ENCODE assay signal across 11 cellular contexts in the genomic region with DNA sequence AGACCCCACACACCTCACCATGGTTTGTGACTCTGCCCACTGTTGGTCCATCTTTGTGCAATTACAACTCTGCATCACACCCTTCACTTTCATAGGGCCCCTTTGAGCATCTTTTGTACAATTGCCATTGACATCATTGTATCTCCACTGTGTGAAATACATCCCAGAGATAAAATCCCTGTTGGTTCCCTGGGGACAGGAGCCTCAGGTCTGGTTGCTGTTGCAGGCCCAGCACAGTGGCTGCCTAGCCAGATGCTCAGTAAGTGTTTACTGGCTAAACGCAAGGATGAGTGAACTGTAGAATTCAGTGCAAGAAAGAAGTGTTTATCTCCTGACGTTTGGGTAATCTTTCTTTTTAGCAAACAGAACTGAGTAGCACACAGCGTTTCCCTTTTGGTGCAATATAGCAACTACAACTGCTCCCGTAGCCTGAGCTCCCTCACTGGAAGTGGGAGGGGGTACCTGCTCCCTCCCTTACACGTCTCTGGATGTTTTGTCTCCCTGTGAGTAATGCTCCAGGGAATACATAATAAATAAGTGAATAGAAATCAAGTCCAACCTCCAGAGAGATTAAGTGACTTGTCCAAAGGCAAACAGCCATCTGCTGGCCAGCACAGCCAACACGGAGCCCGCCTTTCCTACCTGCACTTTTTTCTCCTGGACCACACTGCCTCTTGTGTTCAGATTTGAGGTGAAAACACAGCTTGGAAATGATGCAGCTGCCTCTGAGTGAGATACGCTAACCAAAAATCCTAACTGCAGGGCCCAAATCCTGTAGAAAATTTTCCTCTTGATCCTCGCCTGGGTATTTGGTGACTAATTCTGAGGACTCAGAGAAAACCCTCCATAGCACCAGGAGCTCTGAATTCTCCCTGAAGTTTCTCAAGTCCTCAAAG. TPM values are rescaled to one million over a fixed set of nuclear protein-coding genes. Genes with fewer than 3 reads are reported as not detected.
DNase-seq lines count a peak whose midpoint lies in the region; ATAC-seq and TF ChIP-seq lines count a peak whose summit lies in the region.
"Had no signal": no experiment of that assay in that cellular context is flagged by ENCODE, and none has a peak within 500 bp of the region (broad histone marks: within the 10 kb centered on the region; RNA-seq: fewer than 3 reads in every experiment).

No MANE protein-coding gene starts in this region.

- no peak overlapping the region for H3K23ac ChIP-seq in H9 (ENCODE audit: insufficient read length, low read depth, low read length)

- no peak overlapping the region for H2AK5ac ChIP-seq in H9 (ENCODE audit: insufficient read length, low read length)

- no peaks in the 10 kb centered on the region for H3K23me2 ChIP-seq in H9 (ENCODE audit: insufficient read length, low read depth, low read length, poor library complexity, severe bottlenecking)

- TF ChIP-seq POLR2A in Peyer's patch (IDR thresholded peaks at IDR 0.05) (no peak), gastroesophageal sphincter (IDR thresholded peaks at IDR 0.05) (no peak), gastrocnemius medialis (IDR thresholded peaks at IDR 0.05) (no peak), prostate gland (IDR thresholded peaks at IDR 0.05) (no peak)

- no peaks in the 10 kb centered on the region for H3K79me2 ChIP-seq in H9 (ENCODE audit: insufficient read depth, low read length)

- peaks cover 2% of the 10 kb centered on the region for H3K27me3 Mint-ChIP-seq in H9 (ENCODE audit: low read depth)

- H3K36me3 Mint-ChIP-seq in H9 (ENCODE audit: insufficient read depth in 1 of 3, low read depth in 3 of 3), result no peaks in the 10 kb centered on the region

- no peak overlapping the region for H4K91ac ChIP-seq in H9 (ENCODE audit: insufficient read length, low read depth, low read length)

- no peak overlapping the region for H3K4me2 ChIP-seq in H9 (ENCODE audit: insufficient read depth, insufficient read length, low read length)

- DNase-seq in H9, result peak; percentile 46
- DNase-seq in Peyer's patch, result no peak
- DNase-seq in gastrocnemius medialis, result no peak
- DNase-seq in prostate gland (ENCODE audit: low spot score), result no peak
- no peak for DNase-seq in HuH-7 (ENCODE audit: low spot score)
- DNase-seq: effector CD4-positive, alpha-beta T cell; NCI-H774 had no signal

- no peak overlapping the region for H2BK20ac ChIP-seq in H9 (ENCODE audit: low read depth, low read length, poor library complexity, severe bottlenecking)

- H3K9ac ChIP-seq in H9 (ENCODE audit: extremely low read depth, insufficient read length, low read length), result no peak overlapping the region

- H3K79me1 ChIP-seq in H9 (ENCODE audit: insufficient read depth, low read depth, low read length, poor library complexity, severe bottlenecking), result no peaks in the 10 kb centered on the region

- no peak overlapping the region for H2AFZ ChIP-seq in H9 (ENCODE audit: low read length)

- H3K36me3 ChIP-seq in Peyer's patch (no peaks in the 10 kb centered on the region), gastroesophageal sphincter (no peaks in the 10 kb centered on the region), gastrocnemius medialis (no peaks in the 10 kb centered on the region), prostate gland (no peaks in the 10 kb centered on the region)

- no peak overlapping the region for H2BK15ac ChIP-seq in H9 (ENCODE audit: low read depth, low read length)

- no peak overlapping the region for H4K5ac ChIP-seq in H9 (ENCODE audit: insufficient read length, low read depth, low read length)

- in situ Hi-C loops in gastrocnemius medialis (cut with MboI; ENCODE audit: low sequenced_read_pairs in 4 of 4), result no loop called here

- no peak overlapping the region for H3K14ac ChIP-seq in H9 (ENCODE audit: insufficient read depth, low read length)

- H3K4me3 ChIP-seq in Peyer's patch, result no peak overlapping the region
- H3K4me3 ChIP-seq in gastroesophageal sphincter, result no peak overlapping the region
- no peak overlapping the region for H3K4me3 ChIP-seq in gastrocnemius medialis
- no peak overlapping the region for H3K4me3 ChIP-seq in prostate gland

- no peak overlapping the region for H3K18ac ChIP-seq in H9 (ENCODE audit: insufficient read length, low read depth, low read length)

- no peak overlapping the region for H3K4me3 Mint-ChIP-seq in H9
- H3K4me3 Mint-ChIP-seq: activated T-helper 17 cell treated with anti-CD3 and anti-CD28 coated beads, Interleukin-2, amount 50 U/mL, for 72 hours had no signal

- WGBS in H9 (ENCODE audit: extremely low coverage, insufficient read length, low lambda C conversion rate), result no CpG with 5 or more reads among the region's 9 CpGs
- 37 to 75% methylated on average over 5 to 9 of the region's 9 CpGs for WGBS in gastroesophageal sphincter (ENCODE audit: low coverage in 1 of 2), 2 donors
- WGBS in prostate gland, result 70% methylated on average over 9 of the region's 9 CpGs

- H4K8ac ChIP-seq in H9 (replicated peaks; ENCODE audit: insufficient read length, low read depth, low read length), result no peak overlapping the region

- H2BK12ac ChIP-seq in H9 (ENCODE audit: insufficient read length, low read depth, low read length), result no peak overlapping the region

- H2BK120ac ChIP-seq in H9 (ENCODE audit: low read depth, low read length, poor library complexity, severe bottlenecking), result no peak overlapping the region

- intact Hi-C loops in gastrocnemius medialis (cut with DNase I; ENCODE audit: low total_unique reads) (no loop called here), prostate gland (cut with DNase I) (no loop called here)

- no peak overlapping the region for H2BK5ac ChIP-seq in H9 (ENCODE audit: insufficient read length, low read length)

- TF ChIP-seq CTCF in H9 (conservative IDR thresholded peaks at IDR 0.05) (no peak; the same call in 1 of the 3 replicates), Peyer's patch (IDR thresholded peaks at IDR 0.05) (no peak), gastroesophageal sphincter (IDR thresholded peaks at IDR 0.05) (no peak), gastrocnemius medialis (IDR thresholded peaks at IDR 0.05 in 4 of 5, conservative IDR thresholded peaks at IDR 0.05 in 1 of 5) (no peak), prostate gland (IDR thresholded peaks at IDR 0.05) (no peak)

- no peak overlapping the region for H3K4ac ChIP-seq in H9 (ENCODE audit: low read depth, low read length)

- no peaks in the 10 kb centered on the region for H3K4me1 ChIP-seq in H9 (ENCODE audit: insufficient read depth, low read length)
- H3K4me1 ChIP-seq in Peyer's patch, result peaks cover 0 to 17% (median 0%) of the 10 kb centered on the region in 4 donors
- H3K4me1 ChIP-seq in gastroesophageal sphincter, result peaks cover 0 to 22% (median 3%) of the 10 kb centered on the region in 3 donors
- peaks cover 0 to 12% of the 10 kb centered on the region in 2 donors for H3K4me1 ChIP-seq in gastrocnemius medialis
- no peaks in the 10 kb centered on the region for H3K4me1 ChIP-seq in prostate gland (replicated peaks)

- peak overlapping the region in 2 of 3 experiments; percentile 22 to 76; a peak in 3 of 7 replicates for H3K27ac Mint-ChIP-seq in H9
- H3K27ac Mint-ChIP-seq: activated T-helper 17 cell treated with anti-CD3 and anti-CD28 coated beads, Interleukin-2, amount 50 U/mL, for 72 hours had no signal

- H3K9me3 Mint-ChIP-seq in H9, result no peaks in the 10 kb centered on the region
- H3K9me3 Mint-ChIP-seq: activated T-helper 17 cell treated with anti-CD3 and anti-CD28 coated beads, Interleukin-2, amount 50 U/mL, for 72 hours had no signal

- H4K20me1 ChIP-seq in H9 (ENCODE audit: control insufficient read depth, insufficient read depth, insufficient read length), result no peaks in the 10 kb centered on the region

- no peak overlapping the region for H3K27ac ChIP-seq in H9 (ENCODE audit: insufficient read length, low read depth, low read length)
- peak overlapping the region; percentile 16 to 50 (median 38) for H3K27ac ChIP-seq in Peyer's patch
- peak overlapping the region in 3 of 4 donors; percentile 58 to 63 (median 59) for H3K27ac ChIP-seq in gastroesophageal sphincter
- peak overlapping the region; percentile 30 to 63 (median 42) for H3K27ac ChIP-seq in gastrocnemius medialis
- no peak overlapping the region for H3K27ac ChIP-seq in prostate gland

- no peak overlapping the region for H3K56ac ChIP-seq in H9 (ENCODE audit: insufficient read length, low read depth, low read length)

- peaks cover 8 to 12% of the 10 kb centered on the region in 2 experiments for H3K4me1 Mint-ChIP-seq in H9
- H3K4me1 Mint-ChIP-seq: activated T-helper 17 cell treated with anti-CD3 and anti-CD28 coated beads, Interleukin-2, amount 50 U/mL, for 72 hours had no signal

- H3K27me3 ChIP-seq in H9 (ENCODE audit: insufficient read depth, low read length), result no peaks in the 10 kb centered on the region
- no peaks in the 10 kb centered on the region for H3K27me3 ChIP-seq in Peyer's patch
- no peaks in the 10 kb centered on the region for H3K27me3 ChIP-seq in gastroesophageal sphincter
- no peaks in the 10 kb centered on the region for H3K27me3 ChIP-seq in gastrocnemius medialis
- no peaks in the 10 kb centered on the region for H3K27me3 ChIP-seq in prostate gland (replicated peaks; ENCODE audit: insufficient read depth)

- ATAC-seq in gastroesophageal sphincter, result peak; percentile 31
- ATAC-seq in gastrocnemius medialis, result no peak
- no peak for ATAC-seq in HG03460 (IDR thresholded peaks at IDR 0.05; ENCODE audit: unreplicated experiment)
- ATAC-seq in HG02981 (IDR thresholded peaks at IDR 0.05; ENCODE audit: unreplicated experiment), result no peak
- ATAC-seq: activated T-helper 17 cell treated with anti-CD3 and anti-CD28 coated beads, Interleukin-2, amount 50 U/mL, for 72 hours had no signal

- TF ChIP-seq EP300 in gastroesophageal sphincter (IDR thresholded peaks at IDR 0.05), result no peak

- H3T11ph ChIP-seq in H9 (ENCODE audit: low read length), result no peak overlapping the region

- H3K9me3 ChIP-seq in H9 (ENCODE audit: control insufficient read depth, low read depth, low read length), result no peaks in the 10 kb centered on the region
- no peaks in the 10 kb centered on the region for H3K9me3 ChIP-seq in Peyer's patch
- H3K9me3 ChIP-seq in gastroesophageal sphincter, result no peaks in the 10 kb centered on the region
- H3K9me3 ChIP-seq in gastrocnemius medialis, result no peaks in the 10 kb centered on the region
- H3K9me3 ChIP-seq in prostate gland, result no peaks in the 10 kb centered on the region

RNA-seq across cellular contexts. Expression of a gene that starts 27.4 kb away (rescaled TPM):
- 2.3 and 3.0 TPM in 2 replicates for total RNA-seq in H9 (2021)
- total RNA-seq in Peyer's patch, result 10 to 100 TPM in 2 of 4 donors, 1 to 10 TPM in 2; 4.4 to 47.9 (median 11.6) TPM
- 10 to 100 TPM in 1 of 4 donors, 1 to 10 TPM in 3; 3.7 to 16.2 (median 6.7) TPM for total RNA-seq in gastroesophageal sphincter
- total RNA-seq in gastrocnemius medialis, result 1 to 10 TPM in 2 of 4 donors, under 1 TPM in 2; 0.15 to 2.7 (median 1.7) TPM
- total RNA-seq in prostate gland, result 1 to 10 TPM; 2.0 to 6.9 TPM

Comparison
In these comparisons a context has a peak if more than half of its experiments do, and no peak if none do; other contexts are left out.
1. H3K27ac ChIP-seq: peak in Peyer's patch (4 of 4), gastroesophageal sphincter (3 of 4) and gastrocnemius medialis (4 of 4); none in H9 (single experiment) and prostate gland (0 of 2).